Comparison of ENCODE assay signal across 10 cellular contexts in the genomic region with DNA sequence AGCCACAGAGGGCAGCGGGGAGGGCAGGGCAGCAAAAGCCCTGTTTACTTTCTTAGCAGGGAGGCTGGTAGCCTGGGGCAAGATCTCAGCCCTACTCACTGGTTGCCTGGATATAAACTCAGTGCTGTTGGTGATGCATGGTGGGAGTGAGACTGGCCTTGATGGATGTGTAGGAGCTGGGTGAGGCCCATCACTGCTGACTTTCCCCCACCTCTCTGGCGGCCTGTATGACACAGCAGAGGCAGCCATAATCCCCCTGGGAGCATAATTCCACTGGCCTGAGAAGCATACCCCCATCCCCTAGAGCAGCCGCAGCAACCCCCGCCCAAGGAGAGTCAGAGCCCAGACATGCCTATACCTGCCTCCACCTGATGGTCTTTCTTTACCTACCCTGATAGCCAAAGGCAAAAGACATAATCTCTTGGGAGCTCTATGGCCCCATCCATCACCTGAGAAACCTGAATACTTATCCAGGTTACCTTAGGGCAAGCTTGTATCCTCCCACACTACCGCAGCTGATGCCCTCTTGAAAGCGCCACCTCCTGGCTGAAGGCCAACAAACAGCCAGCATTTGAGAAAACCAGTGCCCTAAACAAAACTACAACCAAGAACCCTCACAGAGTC. TPM values are rescaled to one million over a fixed set of nuclear protein-coding genes. Genes with fewer than 3 reads are reported as not detected.
A peak's percentile ranks its signal among the peaks of the same experiment; 100 is the strongest.
DNase-seq lines count a peak whose midpoint lies in the region; ATAC-seq and TF ChIP-seq lines count a peak whose summit lies in the region.
"Had no signal": no experiment of that assay in that cellular context is flagged by ENCODE, and none has a peak within 500 bp of the region (broad histone marks: within the 10 kb centered on the region; RNA-seq: fewer than 3 reads in every experiment).

No MANE protein-coding gene starts in this region.

- H3K36me3 ChIP-seq in HUES6 (ENCODE audit: control insufficient read depth, insufficient read depth, low read length), result no peaks in the 10 kb centered on the region
- no peaks in the 10 kb centered on the region for H3K36me3 ChIP-seq in mesenchymal stem cell (ENCODE audit: control insufficient read depth in 1 of 2, insufficient read depth in 2 of 2, low read depth in 1 of 2, low read length in 2 of 2)
- H3K36me3 ChIP-seq: gastroesophageal sphincter had no signal

- no peak overlapping the region for H3K23ac ChIP-seq in mesenchymal stem cell (ENCODE audit: low read length in 2 of 2)

- H4K91ac ChIP-seq in mesenchymal stem cell (ENCODE audit: low read length), result no peak overlapping the region

- no peak overlapping the region for H2BK5ac ChIP-seq in mesenchymal stem cell (ENCODE audit: low read depth, low read length, poor library complexity, severe bottlenecking)

- H3K18ac ChIP-seq in mesenchymal stem cell (ENCODE audit: low read depth in 1 of 2, low read length in 2 of 2), result no peak overlapping the region

- H2BK15ac ChIP-seq in mesenchymal stem cell (ENCODE audit: low read depth, poor library complexity, severe bottlenecking), result no peak overlapping the region

- H3K27ac ChIP-seq in HUES6 (ENCODE audit: low read depth, low read length) (peak overlapping the region; percentile 14; the same call in 1 of the 2 replicates), RWPE1 (no peak overlapping the region), mesenchymal stem cell (ENCODE audit: low read length, poor library complexity, severe bottlenecking) (no peak overlapping the region)
- H3K27ac ChIP-seq: gastroesophageal sphincter had no signal

- no peak overlapping the region for H3K9ac ChIP-seq in HUES6 (ENCODE audit: low read length)
- H3K9ac ChIP-seq in mesenchymal stem cell (ENCODE audit: low read length), result no peak overlapping the region

- no peak overlapping the region for H2AK5ac ChIP-seq in mesenchymal stem cell (ENCODE audit: low read length, severe bottlenecking)

- no peak overlapping the region for H2BK12ac ChIP-seq in mesenchymal stem cell (ENCODE audit: low read length in 2 of 2)

- WGBS in mesenchymal stem cell, result 61% methylated on average over 6 of the region's 6 CpGs

- CTCF ChIA-PET in RWPE1 (lab: Yijun Ruan, JAX), result interaction anchor here (0.7 to 2.8 kb wide), 6 partner anchors 18 to 233 kb away, joined by 3 to 13 read pairs (median 3); no protein-coding TSS in a partner anchor

- no peak for TF ChIP-seq CTCF in RWPE1 (conservative IDR thresholded peaks at IDR 0.05; ENCODE audit: low read depth)

- H2BK120ac ChIP-seq in mesenchymal stem cell (ENCODE audit: low read depth, low read length), result no peak overlapping the region

- H3K27me3 ChIP-seq in HUES6 (ENCODE audit: control insufficient read depth, insufficient read depth, low read length) (no peaks in the 10 kb centered on the region), mesenchymal stem cell (ENCODE audit: control insufficient read depth in 1 of 2, insufficient read depth in 1 of 2, low read length in 2 of 2) (no peaks in the 10 kb centered on the region)
- H3K27me3 ChIP-seq: gastroesophageal sphincter had no signal

- H3K4ac ChIP-seq in mesenchymal stem cell (ENCODE audit: low read depth in 1 of 2, low read length in 2 of 2), result no peak overlapping the region

- H3K4me3 ChIP-seq in HUES6 (ENCODE audit: low read depth, low read length), result no peak overlapping the region
- H3K4me3 ChIP-seq in mesenchymal stem cell (ENCODE audit: insufficient read depth in 1 of 2, low read depth in 1 of 2, low read length in 2 of 2), result no peak overlapping the region
- H3K4me3 ChIP-seq: gastroesophageal sphincter had no signal

- no peaks in the 10 kb centered on the region for H3K9me3 ChIP-seq in HUES6 (ENCODE audit: control insufficient read depth, insufficient read depth, low read depth, low read length)
- H3K9me3 ChIP-seq in mesenchymal stem cell (ENCODE audit: control insufficient read depth, low read length), result peaks cover 5% of the 10 kb centered on the region

- H4K8ac ChIP-seq in mesenchymal stem cell (ENCODE audit: low read length), result no peak overlapping the region

- no peak overlapping the region for H3K4me2 ChIP-seq in mesenchymal stem cell (ENCODE audit: low read length, poor library complexity, severe bottlenecking)

- ATAC-seq in HG02885 (IDR thresholded peaks at IDR 0.05; ENCODE audit: poor library complexity, unreplicated experiment) (no peak), HG03439 (IDR thresholded peaks at IDR 0.05; ENCODE audit: unreplicated experiment) (no peak), HG03108 (IDR thresholded peaks at IDR 0.05; ENCODE audit: unreplicated experiment) (no peak)
- ATAC-seq: gastroesophageal sphincter, SK-N-SH treated with all-trans-retinoic acid at 6 μM for 48 hours had no signal

- POLR2A ChIA-PET in RWPE1 (lab: Yijun Ruan, JAX; ENCODE audit: low non-redundant PET), result no interaction called here

- no peak overlapping the region for H3K14ac ChIP-seq in mesenchymal stem cell (ENCODE audit: low read length in 2 of 2)

- no peak overlapping the region for H2AFZ ChIP-seq in mesenchymal stem cell (ENCODE audit: low read depth, low read length)

- DNase-seq in ELR (ENCODE audit: low read depth) (peak; percentile 6), RWPE1 (ENCODE audit: low spot score) (peak; percentile 43), mesenchymal stem cell (peak; percentile 14)
- DNase-seq: activated T-cell treated with anti-CD3 and anti-CD28 coated beads, Interleukin-2, amount 50 U/mL, for 24 hours had no signal

- H3K4me1 ChIP-seq in HUES6 (ENCODE audit: control insufficient read depth, insufficient read depth, low read length) (peaks cover 5% of the 10 kb centered on the region), mesenchymal stem cell (ENCODE audit: control insufficient read depth, insufficient read depth, low read depth, low read length) (peaks cover 4% of the 10 kb centered on the region)
- H3K4me1 ChIP-seq: gastroesophageal sphincter had no signal

- H3K79me1 ChIP-seq in mesenchymal stem cell (replicated peaks; ENCODE audit: low read length, poor library complexity, severe bottlenecking), result no peaks in the 10 kb centered on the region

RNA-seq across cellular contexts. Expression of gene DNAI7, which starts 59.3 kb away (rescaled TPM):
- not detected for polyA plus RNA-seq in mesenchymal stem cell (2013, experiment 1 of 2)
- 0.04 TPM for polyA plus RNA-seq in mesenchymal stem cell (2013, experiment 2 of 2)

RNA-seq across cellular contexts. Expression of gene ETFRF1, which starts 59.4 kb away (rescaled TPM):
- polyA plus RNA-seq in mesenchymal stem cell (2013, experiment 1 of 2), result 26.2 TPM
- polyA plus RNA-seq in mesenchymal stem cell (2013, experiment 2 of 2), result 26.9 TPM
